In genomic region chr20:35001596-35002362, GRCh38 we compare ENCODE assay signal across 1 cellular context.
A peak's percentile ranks its signal among the peaks of the same experiment; 100 is the strongest.
TF ChIP-seq lines count a peak whose summit lies in the region.

No MANE protein-coding gene starts in this region.

TF ChIP-seq in IMR-90, 13 proteins besides CTCF, POLR2A, EP300 and RAD21:
- TF ChIP-seq SMC3 (IDR thresholded peaks at IDR 0.05; ENCODE audit: low read depth, low read length) (peak; percentile 45), FOS (IDR thresholded peaks at IDR 0.05; ENCODE audit: low read depth, low read length) (no peak)
TF ChIP-seq in IMR-90: peak in this region for 1.
